18 cellular contexts compared by ENCODE assay signal in the genomic region with DNA sequence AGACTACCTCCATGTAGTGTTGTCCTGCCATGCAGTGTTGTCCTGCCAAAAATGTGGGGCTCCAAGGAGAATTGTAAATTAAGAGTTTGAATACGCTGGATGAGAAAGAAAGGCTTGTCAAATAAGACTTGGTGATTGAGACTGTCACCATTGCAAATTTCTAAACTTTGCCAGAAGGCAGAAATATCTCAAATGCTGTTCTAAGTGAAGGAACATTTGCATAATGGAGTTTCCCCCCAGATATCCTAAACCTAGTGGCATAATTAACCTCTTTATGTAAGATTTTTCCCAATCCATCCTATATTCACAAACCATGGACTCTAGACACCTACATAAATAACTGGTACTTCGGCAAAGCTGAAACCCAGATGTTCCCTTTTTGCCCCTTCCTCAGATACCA.
DNase-seq lines count a peak whose midpoint lies in the region; ATAC-seq, FAIRE-seq and TF ChIP-seq lines count a peak whose summit lies in the region.
"Had no signal": no experiment of that assay in that cellular context is flagged by ENCODE, and none has a peak within 500 bp of the region (broad histone marks: within the 10 kb centered on the region; RNA-seq: fewer than 3 reads in every experiment).

No MANE protein-coding gene starts in this region.

- no peak overlapping the region for H3K4me3 Mint-ChIP-seq in activated CD4-positive, alpha-beta memory T cell treated with anti-CD3 and anti-CD28 coated beads, Interleukin-2, amount 10 ng/mL, durations not matched to agents 7 days and 5 days
- H3K4me3 Mint-ChIP-seq: CD4-positive, CD25-positive, alpha-beta regulatory T cell; H9 had no signal

- TF ChIP-seq POLR2A in A549 (IDR thresholded peaks at IDR 0.05; ENCODE audit: low read length) (no peak), GM12878 (IDR thresholded peaks at IDR 0.05; ENCODE audit: low read depth, low read length) (no peak), transverse colon (IDR thresholded peaks at IDR 0.05) (no peak)

- no peaks in the 10 kb centered on the region for H3K9me2 ChIP-seq in OCI-LY1 (ENCODE audit: low read depth, low read length)

- H4K20me1 ChIP-seq in OCI-LY1 (ENCODE audit: insufficient read depth, low read length) (no peaks in the 10 kb centered on the region), GM12878 (ENCODE audit: control insufficient read depth, insufficient read depth) (no peaks in the 10 kb centered on the region)
- H4K20me1 ChIP-seq: BLaER1 treated with 17β-estradiol and CSF1 and Interleukin-3, amounts not matched to agents 10 nM and 100 nM had no signal

- 34% methylated on average over 2 of the region's 2 CpGs for WGBS in A549 (ENCODE audit: missing lambda C conversion rate)
- WGBS in GM12878 (ENCODE audit: insufficient coverage, insufficient replicate concordance, low lambda C conversion rate, missing lambda C conversion rate) = 74% methylated on average over 2 of the region's 2 CpGs
- WGBS in transverse colon (ENCODE audit: low coverage in 1 of 2), 2 donors = 56 to 76% methylated on average over 2 of the region's 2 CpGs

- SMC1A ChIA-PET in GM12878 (lab: Charles Lee; ENCODE audit: uncharacterized antibody, unreplicated experiment) = interaction anchor here (1.5 kb wide), 1 partner anchor 10 kb away, joined by 3 read pairs; no protein-coding TSS in a partner anchor

- no peaks in the 10 kb centered on the region for H3K36me3 Mint-ChIP-seq in activated CD4-positive, alpha-beta memory T cell treated with anti-CD3 and anti-CD28 coated beads, Interleukin-2, amount 10 ng/mL, durations not matched to agents 7 days and 5 days (ENCODE audit: low read depth)
- H3K36me3 Mint-ChIP-seq: CD4-positive, CD25-positive, alpha-beta regulatory T cell had no signal

- no peak for ATAC-seq in A549
- peak; percentile 52 for ATAC-seq in HG02798 (IDR thresholded peaks at IDR 0.05; ENCODE audit: poor library complexity, unreplicated experiment)
- ATAC-seq in GM12878 = peak; percentile 59

- H3K9me3 ChIP-seq in A549 = peaks cover 9% of the 10 kb centered on the region; the same call in 2 of the 3 replicates
- no peaks in the 10 kb centered on the region for H3K9me3 ChIP-seq in OCI-LY1 (ENCODE audit: low read length)
- H3K9me3 ChIP-seq in GM12878 (replicated peaks; ENCODE audit: control insufficient read depth, insufficient read depth, low read length) = no peaks in the 10 kb centered on the region
- no peaks in the 10 kb centered on the region for H3K9me3 ChIP-seq in transverse colon
- H3K9me3 ChIP-seq: BLaER1 treated with 17β-estradiol and CSF1 and Interleukin-3, amounts not matched to agents 10 nM and 100 nM had no signal

- no TSS peak for BruUV-seq in GM12878 (replicated peaks; lab: Mats Ljungman, UMichigan)

- peaks cover 32% of the 10 kb centered on the region; the same call in 2 of the 3 replicates for H3K4me1 ChIP-seq in A549
- peaks cover 26% of the 10 kb centered on the region for H3K4me1 ChIP-seq in OCI-LY1 (ENCODE audit: insufficient read depth, low read length, severe bottlenecking)
- no peaks in the 10 kb centered on the region for H3K4me1 ChIP-seq in GM12878 (ENCODE audit: control insufficient read depth, insufficient read depth, low read length)
- no peaks in the 10 kb centered on the region for H3K4me1 ChIP-seq in transverse colon
- H3K4me1 ChIP-seq: BLaER1 treated with 17β-estradiol and CSF1 and Interleukin-3, amounts not matched to agents 10 nM and 100 nM had no signal

- no peaks in the 10 kb centered on the region for H3K9me3 Mint-ChIP-seq in activated CD4-positive, alpha-beta memory T cell treated with anti-CD3 and anti-CD28 coated beads, Interleukin-2, amount 10 ng/mL, durations not matched to agents 7 days and 5 days

- no peaks in the 10 kb centered on the region for H3K36me3 ChIP-seq in OCI-LY1 (ENCODE audit: insufficient read depth, low read length)
- no peaks in the 10 kb centered on the region for H3K36me3 ChIP-seq in GM12878 (ENCODE audit: control insufficient read depth in 2 of 2, insufficient read depth in 2 of 2, low read length in 1 of 2)
- no peaks in the 10 kb centered on the region for H3K36me3 ChIP-seq in transverse colon
- H3K36me3 ChIP-seq: BLaER1 treated with 17β-estradiol and CSF1 and Interleukin-3, amounts not matched to agents 10 nM and 100 nM had no signal

- H2AFZ ChIP-seq in OCI-LY1 (ENCODE audit: low read length) (0 out of 2 replicates have a peak overlapping the region, but pooled peaks have one; percentile 34), GM12878 (ENCODE audit: control insufficient read depth, low read depth, low read length) (no peak overlapping the region)

- no peaks in the 10 kb centered on the region for H3F3A ChIP-seq in OCI-LY1 (ENCODE audit: insufficient read depth, low read length)

- TF ChIP-seq CTCF in A549 (IDR thresholded peaks at IDR 0.05) (no peak), OCI-LY1 (IDR thresholded peaks at IDR 0.05; ENCODE audit: low read length) (no peak), GM12878 (IDR thresholded peaks at IDR 0.05 in 2 of 3, conservative IDR thresholded peaks at IDR 0.05 in 1 of 3; ENCODE audit: control insufficient read depth in 2 of 3, extremely low read depth in 1 of 3, insufficient read depth in 1 of 3, low read depth in 3 of 3, low read length in 3 of 3) (no peak), transverse colon (IDR thresholded peaks at IDR 0.05) (no peak)

- no peak overlapping the region for H3K4me3 ChIP-seq in A549
- H3K4me3 ChIP-seq in OCI-LY1 (ENCODE audit: low read depth, low read length, poor library complexity, severe bottlenecking) = no peak overlapping the region
- H3K4me3 ChIP-seq in GM12878 = no peak overlapping the region
- H3K4me3 ChIP-seq in transverse colon = no peak overlapping the region
- H3K4me3 ChIP-seq: BLaER1 treated with 17β-estradiol and CSF1 and Interleukin-3, amounts not matched to agents 10 nM and 100 nM had no signal

- POLR2A ChIA-PET in A549 (lab: Yijun Ruan, JAX) = no interaction called here
- POLR2A ChIA-PET in GM12878 (lab: Charles Lee) = no interaction called here
- POLR2A ChIA-PET in activated CD4-positive, alpha-beta memory T cell treated with anti-CD3 and anti-CD28 coated beads, Interleukin-2, amount 10 ng/mL, durations not matched to agents 7 days and 5 days (lab: Charles Lee) = no interaction called here

- H3K4me1 Mint-ChIP-seq in activated CD4-positive, alpha-beta memory T cell treated with anti-CD3 and anti-CD28 coated beads, Interleukin-2, amount 10 ng/mL, durations not matched to agents 7 days and 5 days = no peaks in the 10 kb centered on the region
- H3K4me1 Mint-ChIP-seq: CD4-positive, CD25-positive, alpha-beta regulatory T cell had no signal

- H3K4me2 ChIP-seq in A549 = peak overlapping the region; percentile 12; the same call in 1 of the 3 replicates
- H3K4me2 ChIP-seq in OCI-LY1 (ENCODE audit: low read length) = no peak overlapping the region
- no peak overlapping the region for H3K4me2 ChIP-seq in GM12878 (ENCODE audit: control insufficient read depth, insufficient read depth)
- H3K4me2 ChIP-seq: BLaER1 treated with 17β-estradiol and CSF1 and Interleukin-3, amounts not matched to agents 10 nM and 100 nM had no signal

- in situ Hi-C loops in GM12878 (cut with MboI) (no loop called here), transverse colon (cut with MboI; ENCODE audit: low pct_ligation_motif_present in 1 of 4, low pct_unique_long_range_greater_than_20kb in 1 of 4, low sequenced_read_pairs in 3 of 4) (no loop called here)

- H3K9ac ChIP-seq in OCI-LY1 (ENCODE audit: low read length) (no peak overlapping the region), GM12878 (ENCODE audit: control insufficient read depth, insufficient read depth, low read length) (no peak overlapping the region)
- H3K9ac ChIP-seq: BLaER1 treated with 17β-estradiol and CSF1 and Interleukin-3, amounts not matched to agents 10 nM and 100 nM had no signal

- TF ChIP-seq RAD21 in A549 (conservative IDR thresholded peaks at IDR 0.05 in 1 of 2, IDR thresholded peaks at IDR 0.05 in 1 of 2) = no peak
- no peak for TF ChIP-seq RAD21 in GM12878 (IDR thresholded peaks at IDR 0.05; ENCODE audit: insufficient read depth, low read depth, low read length)

- FAIRE-seq in A549 (lab: Jason Lieb, UNC) (no peak), GM12878 (lab: Jason Lieb, UNC) (no peak)
- FAIRE-seq: GM18507 had no signal

- H3K27ac Mint-ChIP-seq in activated CD4-positive, alpha-beta memory T cell treated with anti-CD3 and anti-CD28 coated beads, Interleukin-2, amount 10 ng/mL, durations not matched to agents 7 days and 5 days = no peak overlapping the region
- H3K27ac Mint-ChIP-seq: CD4-positive, CD25-positive, alpha-beta regulatory T cell; H9 had no signal

- no peak for DNase-seq in A549 (ENCODE audit: low read depth in 1 of 2, low spot score in 1 of 2)
- DNase-seq in GM12878 (ENCODE audit: low read depth, low spot score) = no peak
- no peak for DNase-seq in A172 (ENCODE audit: low spot score)
- DNase-seq in activated CD4-positive, alpha-beta memory T cell treated with anti-CD3 and anti-CD28 coated beads, Interleukin-2, amount 10 ng/mL, durations not matched to agents 7 days and 5 days = no peak
- no peak for DNase-seq in RPMI8226
- no peak for DNase-seq in transverse colon
- DNase-seq: ACHN; CD4-positive, CD25-positive, alpha-beta regulatory T cell; DMS53; GF-D8; GOT3; H9 had no signal

- RAD21 ChIA-PET in GM12878 (lab: Charles Lee; ENCODE audit: unreplicated experiment) = no interaction called here

- H3K79me2 ChIP-seq in OCI-LY1 (ENCODE audit: insufficient read depth, low read length) = no peaks in the 10 kb centered on the region
- no peaks in the 10 kb centered on the region for H3K79me2 ChIP-seq in GM12878 (ENCODE audit: control insufficient read depth, insufficient read depth, low read length)

- no peak overlapping the region for H3K27ac ChIP-seq in A549
- H3K27ac ChIP-seq in OCI-LY1 (ENCODE audit: low read depth, low read length, poor library complexity, severe bottlenecking) = no peak overlapping the region
- no peak overlapping the region for H3K27ac ChIP-seq in GM12878 (ENCODE audit: control insufficient read depth, insufficient read depth)
- H3K27ac ChIP-seq in transverse colon = no peak overlapping the region
- H3K27ac ChIP-seq: 22Rv1; BLaER1 treated with 17β-estradiol and CSF1 and Interleukin-3, amounts not matched to agents 10 nM and 100 nM had no signal

- intact Hi-C loops in GM12878 (cut with micrococcal nuclease; ENCODE audit: unreplicated experiment) = no loop called here
- intact Hi-C loops in transverse colon (cut with DNase I; ENCODE audit: low total_unique reads) = no loop called here

- no peaks in the 10 kb centered on the region for H3K27me3 ChIP-seq in OCI-LY1 (ENCODE audit: insufficient read depth, low read length)
- no peaks in the 10 kb centered on the region for H3K27me3 ChIP-seq in GM12878 (replicated peaks in 1 of 2; ENCODE audit: control insufficient read depth in 2 of 2, insufficient read depth in 2 of 2, low read length in 1 of 2)
- H3K27me3 ChIP-seq in transverse colon = no peaks in the 10 kb centered on the region
- H3K27me3 ChIP-seq: BLaER1 treated with 17β-estradiol and CSF1 and Interleukin-3, amounts not matched to agents 10 nM and 100 nM had no signal

- CTCF ChIA-PET in A549 (lab: Yijun Ruan, JAX) = no interaction called here
- CTCF ChIA-PET in GM12878 (lab: Yijun Ruan, JAX) = no interaction called here
- CTCF ChIA-PET in activated CD4-positive, alpha-beta memory T cell treated with anti-CD3 and anti-CD28 coated beads, Interleukin-2, amount 10 ng/mL, durations not matched to agents 7 days and 5 days (lab: Charles Lee) = no interaction called here

- TF ChIP-seq EP300 in A549 (IDR thresholded peaks at IDR 0.05) (no peak), GM12878 (IDR thresholded peaks at IDR 0.05; ENCODE audit: borderline replicate concordance in 1 of 2, control insufficient read depth in 1 of 2, low read depth in 2 of 2, low read length in 2 of 2) (no peak), transverse colon (IDR thresholded peaks at IDR 0.05; ENCODE audit: low read depth) (no peak)

- no peaks in the 10 kb centered on the region for H3K27me3 Mint-ChIP-seq in activated CD4-positive, alpha-beta memory T cell treated with anti-CD3 and anti-CD28 coated beads, Interleukin-2, amount 10 ng/mL, durations not matched to agents 7 days and 5 days
- H3K27me3 Mint-ChIP-seq: CD4-positive, CD25-positive, alpha-beta regulatory T cell; IgD-negative memory B cell had no signal

Comparison
In these comparisons a context has a peak if more than half of its experiments do, and no peak if none do; other contexts are left out.
1. ATAC-seq: peak in HG02798 (single experiment) and GM12878 (single experiment); none in A549 (0 of 2).